In the genomic region with DNA sequence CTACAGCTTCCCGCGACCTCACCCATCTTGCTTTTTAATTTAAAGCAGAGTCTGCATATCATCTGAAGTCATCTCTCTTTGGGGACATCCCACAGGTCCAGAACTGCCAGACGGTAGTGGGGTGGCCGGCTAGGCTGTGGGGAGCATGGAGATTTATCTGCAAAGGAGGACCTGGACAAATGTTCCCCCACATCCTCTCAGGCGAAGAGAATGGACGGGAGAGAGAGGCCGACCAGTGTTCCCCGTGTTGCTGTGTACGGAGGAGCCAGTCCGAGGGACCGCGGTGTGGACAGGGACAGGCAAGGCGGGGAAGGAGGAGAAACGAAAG, we compare ENCODE assay signal across 9 cellular contexts. TPM values are rescaled to one million over a fixed set of nuclear protein-coding genes. Genes with fewer than 3 reads are reported as not detected.
DNase-seq lines count a peak whose midpoint lies in the region; ATAC-seq and TF ChIP-seq lines count a peak whose summit lies in the region.
"Had no signal": no experiment of that assay in that cellular context is flagged by ENCODE, and none has a peak within 500 bp of the region (broad histone marks: within the 10 kb centered on the region; RNA-seq: fewer than 3 reads in every experiment).

No MANE protein-coding gene starts in this region.

- TF ChIP-seq CTCF in CD8-positive, alpha-beta T cell (IDR thresholded peaks at IDR 0.05): no peak
- TF ChIP-seq CTCF in fibroblast of the aortic adventitia (IDR thresholded peaks at IDR 0.05; ENCODE audit: insufficient read depth, low read length) (no peak), parathyroid adenoma (IDR thresholded peaks at IDR 0.05) (no peak)

- DNase-seq in CD8-positive, alpha-beta T cell: no peak
- DNase-seq in activated CD4-positive, alpha-beta memory T cell treated with anti-CD3 and anti-CD28 coated beads for 36 hours: no peak
- no peak for DNase-seq in fibroblast of the aortic adventitia (ENCODE audit: low read depth)
- no peak for DNase-seq in activated gamma-delta T cell treated with Interleukin-2 at 50 U/mL for 16 hours
- DNase-seq in NCI-H1092 treated with DMSO at 0.1 percent for 48 hours (lab: John Stamatoyannopoulos, UW): no peak
- no peak for DNase-seq in HUDEP-2 (lab: John Stamatoyannopoulos, UW; ENCODE audit: unreplicated experiment in 76 of 76)
- DNase-seq: NK-92 treated with Interleukin-12 subunit alpha and Interleukin-12 subunit beta, amount 100 ng/mL, for 24 hours had no signal

- H3K27me3 Mint-ChIP-seq in CD8-positive, alpha-beta T cell (ENCODE audit: low read depth): peaks cover 61% of the 10 kb centered on the region
- H3K27me3 Mint-ChIP-seq in activated CD4-positive, alpha-beta memory T cell treated with anti-CD3 and anti-CD28 coated beads for 36 hours: peaks cover 65% of the 10 kb centered on the region

- no peak overlapping the region for H3K27ac Mint-ChIP-seq in CD8-positive, alpha-beta T cell
- H3K27ac Mint-ChIP-seq in activated CD4-positive, alpha-beta memory T cell treated with anti-CD3 and anti-CD28 coated beads for 36 hours: no peak overlapping the region

- no peaks in the 10 kb centered on the region for H3K36me3 Mint-ChIP-seq in CD8-positive, alpha-beta T cell
- H3K36me3 Mint-ChIP-seq in activated CD4-positive, alpha-beta memory T cell treated with anti-CD3 and anti-CD28 coated beads for 36 hours: no peaks in the 10 kb centered on the region

- intact Hi-C loops in CD8-positive, alpha-beta T cell (cut with DNase I, micrococcal nuclease): no loop called here
- intact Hi-C loops in activated CD4-positive, alpha-beta memory T cell treated with anti-CD3 and anti-CD28 coated beads for 36 hours (cut with micrococcal nuclease): no loop called here

- no peaks in the 10 kb centered on the region for H3K9me3 Mint-ChIP-seq in CD8-positive, alpha-beta T cell
- H3K9me3 Mint-ChIP-seq in activated CD4-positive, alpha-beta memory T cell treated with anti-CD3 and anti-CD28 coated beads for 36 hours: no peaks in the 10 kb centered on the region

- H3K4me2 ChIP-seq in parathyroid adenoma (ENCODE audit: low read length): peak overlapping the region; percentile 79

- no peaks in the 10 kb centered on the region for H3K79me2 ChIP-seq in parathyroid adenoma

- H3K4me1 ChIP-seq in CD8-positive, alpha-beta T cell (ENCODE audit: insufficient read depth, low read length): peaks cover 29% of the 10 kb centered on the region
- H3K4me1 ChIP-seq in parathyroid adenoma: no peaks in the 10 kb centered on the region

- POLR2A ChIA-PET in CD8-positive, alpha-beta T cell (lab: Charles Lee): no interaction called here
- POLR2A ChIA-PET in activated CD4-positive, alpha-beta memory T cell treated with anti-CD3 and anti-CD28 coated beads for 36 hours (lab: Charles Lee): no interaction called here

- H3K27ac ChIP-seq in CD8-positive, alpha-beta T cell (ENCODE audit: low read depth, low read length): no peak overlapping the region
- H3K27ac ChIP-seq in parathyroid adenoma: peak overlapping the region; percentile 25

- H3K4me3 Mint-ChIP-seq in CD8-positive, alpha-beta T cell: peak overlapping the region; percentile 61
- H3K4me3 Mint-ChIP-seq in activated CD4-positive, alpha-beta memory T cell treated with anti-CD3 and anti-CD28 coated beads for 36 hours: peak overlapping the region; percentile 30

- no peak for ATAC-seq in CD8-positive, alpha-beta T cell
- ATAC-seq in GM21360 (IDR thresholded peaks at IDR 0.05; ENCODE audit: unreplicated experiment): no peak

- no peak overlapping the region for H3K9ac ChIP-seq in parathyroid adenoma

- peaks cover 39% of the 10 kb centered on the region for H3K27me3 ChIP-seq in CD8-positive, alpha-beta T cell (ENCODE audit: insufficient read depth, low read length)
- H3K27me3 ChIP-seq in parathyroid adenoma (ENCODE audit: control insufficient read depth, insufficient read depth, low read length): no peaks in the 10 kb centered on the region

- CTCF ChIA-PET in CD8-positive, alpha-beta T cell (lab: Charles Lee): interaction anchor here (1.5 to 1.7 kb wide), 2 partner anchors 12 to 54 kb away, joined by 5 read pairs; no protein-coding TSS in a partner anchor
- CTCF ChIA-PET in activated CD4-positive, alpha-beta memory T cell treated with anti-CD3 and anti-CD28 coated beads for 36 hours (lab: Charles Lee): interaction anchor here (2.3 kb wide), 1 partner anchor 71 kb away, joined by 11 read pairs; no protein-coding TSS in a partner anchor

- no peaks in the 10 kb centered on the region for H3K36me3 ChIP-seq in CD8-positive, alpha-beta T cell (ENCODE audit: insufficient read depth, low read length)
- H3K36me3 ChIP-seq in parathyroid adenoma (ENCODE audit: control insufficient read depth, insufficient read depth, low read length): no peaks in the 10 kb centered on the region

- H3K4me1 Mint-ChIP-seq in CD8-positive, alpha-beta T cell (ENCODE audit: low read depth): peaks cover 20% of the 10 kb centered on the region
- peaks cover 19% of the 10 kb centered on the region for H3K4me1 Mint-ChIP-seq in activated CD4-positive, alpha-beta memory T cell treated with anti-CD3 and anti-CD28 coated beads for 36 hours (ENCODE audit: low read depth)

- no peaks in the 10 kb centered on the region for H3K9me3 ChIP-seq in CD8-positive, alpha-beta T cell (ENCODE audit: low read length)
- no peaks in the 10 kb centered on the region for H3K9me3 ChIP-seq in parathyroid adenoma (ENCODE audit: control insufficient read depth, low read length)

- H2AFZ ChIP-seq in parathyroid adenoma: peak overlapping the region; percentile 21

- peak overlapping the region; percentile 11 for H3K4me3 ChIP-seq in CD8-positive, alpha-beta T cell (ENCODE audit: low read depth, low read length)
- peak overlapping the region; percentile 51 for H3K4me3 ChIP-seq in fibroblast of the aortic adventitia (ENCODE audit: low read depth, low read length)
- peak overlapping the region; percentile 47 for H3K4me3 ChIP-seq in parathyroid adenoma (ENCODE audit: low read depth, low read length)

RNA-seq across cellular contexts. Expression of a gene that starts 0.7 kb away (rescaled TPM):
- not detected for total RNA-seq in CD8-positive, alpha-beta T cell
- total RNA-seq in activated CD4-positive, alpha-beta memory T cell treated with anti-CD3 and anti-CD28 coated beads for 36 hours: not detected
- 3.4 and 10.3 TPM in 2 replicates for total RNA-seq in fibroblast of the aortic adventitia (ENCODE audit: low replicate concordance)

RNA-seq across cellular contexts. Expression of a gene that starts 6.2 kb away (rescaled TPM):
- 1 to 10 TPM; 3.0 to 5.5 TPM for total RNA-seq in CD8-positive, alpha-beta T cell
- total RNA-seq in activated CD4-positive, alpha-beta memory T cell treated with anti-CD3 and anti-CD28 coated beads for 36 hours: 1 to 10 TPM; 4.4 to 4.8 TPM
- 54.7 and 103 TPM in 2 replicates for total RNA-seq in fibroblast of the aortic adventitia (ENCODE audit: low replicate concordance)

RNA-seq across cellular contexts. Expression of a gene that starts 6.7 kb away (rescaled TPM):
- not detected for total RNA-seq in CD8-positive, alpha-beta T cell
- under 1 TPM in 1 of 2 experiments, not detected in 1; 0.94 TPM for total RNA-seq in activated CD4-positive, alpha-beta memory T cell treated with anti-CD3 and anti-CD28 coated beads for 36 hours
- total RNA-seq in fibroblast of the aortic adventitia (ENCODE audit: low replicate concordance): 0.72 TPM in 1 of 2 replicates, not detected in the other

RNA-seq across cellular contexts. Expression of a gene that starts 19.9 kb away (rescaled TPM):
- total RNA-seq in CD8-positive, alpha-beta T cell: not detected
- total RNA-seq in activated CD4-positive, alpha-beta memory T cell treated with anti-CD3 and anti-CD28 coated beads for 36 hours: not detected
- total RNA-seq in fibroblast of the aortic adventitia (ENCODE audit: low replicate concordance): not detected in 2 replicates

RNA-seq across cellular contexts. Expression of a gene that starts 23.4 kb away (rescaled TPM):
- total RNA-seq in CD8-positive, alpha-beta T cell: 10 to 100 TPM; 71.0 to 95.7 TPM
- total RNA-seq in activated CD4-positive, alpha-beta memory T cell treated with anti-CD3 and anti-CD28 coated beads for 36 hours: 100 to 1,000 TPM; 102 to 105 TPM
- 8.3 and 114 TPM in 2 replicates for total RNA-seq in fibroblast of the aortic adventitia (ENCODE audit: low replicate concordance)
